Comparison of ENCODE assay signal across 10 cellular contexts in genomic region chr17:82726427-82726826, GRCh38. TPM values are rescaled to one million over a fixed set of nuclear protein-coding genes. Genes with fewer than 3 reads are reported as not detected.
"Had no signal": no experiment of that assay in that cellular context is flagged by ENCODE, and none has a peak within 500 bp of the region (broad histone marks: within the 10 kb centered on the region; RNA-seq: fewer than 3 reads in every experiment).

No MANE protein-coding gene starts in this region.

- H3K27ac Mint-ChIP-seq: GM23338 had no signal

- H3K9me3 Mint-ChIP-seq: GM23338, H9 had no signal

- DNase-seq: H9, HCEC 1CT, IMR-90, KBM-7 had no signal

- FAIRE-seq: H1, H54 had no signal

- H3K9ac ChIP-seq: KMS-11 had no signal

- H2AFZ ChIP-seq: GM23338 had no signal

- H3K4me1 Mint-ChIP-seq: GM23338, H9 had no signal

- H3K4me2 ChIP-seq: GM23338, KMS-11 had no signal

- ATAC-seq: GM23338 had no signal

- H3K27ac ChIP-seq: HL-60, KMS-11 had no signal

- H3K4me3 ChIP-seq: GM23338 had no signal

- H3K4me3 Mint-ChIP-seq: GM23338, H9 had no signal

RNA-seq across cellular contexts. Expression of gene FN3K, which starts 9.0 kb away (rescaled TPM):
- total RNA-seq: HT1080 had no signal
